ENCODE assay signal across 8 cellular contexts in genomic region chr20:3115190-3116107, GRCh38. TPM values are rescaled to one million over a fixed set of nuclear protein-coding genes. Genes with fewer than 3 reads are reported as not detected.
A peak's percentile ranks its signal among the peaks of the same experiment; 100 is the strongest.
DNase-seq lines count a peak whose midpoint lies in the region; ATAC-seq, FAIRE-seq and TF ChIP-seq lines count a peak whose summit lies in the region.

No MANE protein-coding gene starts in this region.

- peak; percentile 78 to 85 for ATAC-seq in A549
- ATAC-seq in GM19328 (IDR thresholded peaks at IDR 0.05; ENCODE audit: unreplicated experiment) = no peak
- ATAC-seq in GM18511 (IDR thresholded peaks at IDR 0.05; ENCODE audit: unreplicated experiment) = no peak

- H3K4me1 ChIP-seq in A549 = peaks cover 15% of the 10 kb centered on the region; the same call in 2 of the 3 replicates

- CTCF ChIA-PET in A549 (lab: Yijun Ruan, JAX) = interaction anchor here (0.6 to 9.5 kb wide), 29 partner anchors 8 to 429 kb away, joined by 3 to 133 read pairs (median 3); partner anchors contain the start of gene GNRH2

- 45% methylated on average over 29 of the region's 30 CpGs for WGBS in A549 (ENCODE audit: missing lambda C conversion rate)

- peak overlapping the region in 1 of 2 experiments; percentile 4; a peak in 1 of 6 replicates for H3K27ac ChIP-seq in A549

- POLR2A ChIA-PET in A549 (lab: Yijun Ruan, JAX) = interaction anchor here (0.6 kb wide), 1 partner anchor 22 kb away, joined by 3 read pairs; no protein-coding TSS in a partner anchor

- H3K4me2 ChIP-seq in A549 = 0 out of 3 replicates have a peak overlapping the region, but pooled peaks have one; percentile 21

- H3K4me3 ChIP-seq in A549 (no peak overlapping the region), WI38 (ENCODE audit: low read depth, low read length) (no peak overlapping the region), fibroblast of the aortic adventitia (ENCODE audit: low read depth, low read length) (no peak overlapping the region)

- no peak for TF ChIP-seq POLR2A in A549 (IDR thresholded peaks at IDR 0.05; ENCODE audit: low read length)

- TF ChIP-seq RAD21 in A549 (conservative IDR thresholded peaks at IDR 0.05 in 1 of 2, IDR thresholded peaks at IDR 0.05 in 1 of 2) = peak; percentile 56 to 70; a peak in 3 of 5 replicates

- H3K9me3 ChIP-seq in A549 = no peaks in the 10 kb centered on the region

- TF ChIP-seq CTCF in A549 (IDR thresholded peaks at IDR 0.05) = peak; percentile 81
- TF ChIP-seq CTCF in WI38 (IDR thresholded peaks at IDR 0.05; ENCODE audit: low read depth, low read length) = peak; percentile 74
- peak; percentile 85 for TF ChIP-seq CTCF in fibroblast of the aortic adventitia (IDR thresholded peaks at IDR 0.05; ENCODE audit: insufficient read depth, low read length)

- DNase-seq in A549 (ENCODE audit: low read depth in 1 of 2, low spot score in 1 of 2) (peak; percentile 77 to 97), EH (ENCODE audit: low read depth) (peak; percentile 67), NCI-H1092 (lab: John Stamatoyannopoulos, UW) (peak; percentile 55), fibroblast of the aortic adventitia (ENCODE audit: low read depth) (peak; percentile 65), non-pigmented ciliary epithelial cell (ENCODE audit: low read depth) (peak; percentile 13)

- TF ChIP-seq EP300 in A549 (IDR thresholded peaks at IDR 0.05) = no peak

- FAIRE-seq in A549 (lab: Jason Lieb, UNC) = no peak

TF ChIP-seq in A549, 52 proteins besides CTCF, POLR2A, EP300 and RAD21:
- TF ChIP-seq EHMT2 (IDR thresholded peaks at IDR 0.05; ENCODE audit: low read depth) (no peak), MYC (IDR thresholded peaks at IDR 0.05; ENCODE audit: borderline replicate concordance, low read length) (0 out of 2 replicates have a peak, but pooled peaks have one; percentile 40), SMC3 (IDR thresholded peaks at IDR 0.05) (peak; percentile 81), HMGXB4 (CRISPR knock-in tag; IDR thresholded peaks at IDR 0.05; ENCODE audit: borderline replicate concordance) (no peak)

RNA-seq across cellular contexts. Expression of gene AVP, which starts 30.9 kb away (rescaled TPM):
- polyA plus RNA-seq in A549 (2011; rRNA removed) (not detected in 2 replicates), A549 (2017; fragmentation: RNase III; extraction: RNeasy Plus Mini Kit Qiagen cat#74134 plus additional on column Dnase treatment) (not detected in 3 replicates)
- not detected in 2 replicates for polyA plus RNA-seq in A549 (2012; cell fraction: cytosol; rRNA removed)
- not detected in 2 replicates for polyA plus RNA-seq in A549 (2012; cell fraction: nucleus; rRNA removed)
- not detected in 2 replicates for polyA minus RNA-seq in A549 (2011; rRNA and poly(A)+ RNA removed)
- total RNA-seq in fibroblast of the aortic adventitia (ENCODE audit: low replicate concordance) = not detected in 2 replicates

RNA-seq across cellular contexts. Expression of gene OXT, which starts 44.0 kb away (rescaled TPM):
- polyA plus RNA-seq in A549 (2011; rRNA removed) = not detected in 2 replicates
- polyA plus RNA-seq in A549 (2012; cell fraction: cytosol; rRNA removed) = not detected in 2 replicates
- polyA plus RNA-seq in A549 (2012; cell fraction: nucleus; rRNA removed) = not detected in 2 replicates
- not detected in 3 replicates for polyA plus RNA-seq in A549 (2017; fragmentation: RNase III; extraction: RNeasy Plus Mini Kit Qiagen cat#74134 plus additional on column Dnase treatment)
- not detected in 2 replicates for polyA minus RNA-seq in A549 (2011; rRNA and poly(A)+ RNA removed)
- not detected in 2 replicates for total RNA-seq in fibroblast of the aortic adventitia (ENCODE audit: low replicate concordance)

RNA-seq across cellular contexts. Expression of gene FASTKD5, which starts 44.2 kb away (rescaled TPM):
- polyA plus RNA-seq in A549 (2011; rRNA removed) (39.5 and 43.4 TPM in 2 replicates), A549 (2017; fragmentation: RNase III; extraction: RNeasy Plus Mini Kit Qiagen cat#74134 plus additional on column Dnase treatment) (33.0 to 36.4 TPM (median 33.9 TPM) in 3 replicates)
- polyA plus RNA-seq in A549 (2012; cell fraction: cytosol; rRNA removed) = 17.3 and 21.1 TPM in 2 replicates
- 15.5 and 24.5 TPM in 2 replicates for polyA plus RNA-seq in A549 (2012; cell fraction: nucleus; rRNA removed)
- polyA minus RNA-seq in A549 (2011; rRNA and poly(A)+ RNA removed) = 30.7 and 32.9 TPM in 2 replicates
- 6.5 and 11.8 TPM in 2 replicates for total RNA-seq in fibroblast of the aortic adventitia (ENCODE audit: low replicate concordance)

RNA-seq across cellular contexts. Expression of gene UBOX5, which starts 44.2 kb away (rescaled TPM):
- polyA plus RNA-seq in A549 (2011; rRNA removed) (3.4 and 4.3 TPM in 2 replicates), A549 (2017; fragmentation: RNase III; extraction: RNeasy Plus Mini Kit Qiagen cat#74134 plus additional on column Dnase treatment) (4.0 to 5.3 TPM (median 4.2 TPM) in 3 replicates)
- polyA plus RNA-seq in A549 (2012; cell fraction: cytosol; rRNA removed) = 2.3 and 3.1 TPM in 2 replicates
- 4.7 and 4.8 TPM in 2 replicates for polyA plus RNA-seq in A549 (2012; cell fraction: nucleus; rRNA removed)
- polyA minus RNA-seq in A549 (2011; rRNA and poly(A)+ RNA removed) = 6.7 and 6.9 TPM in 2 replicates
- total RNA-seq in fibroblast of the aortic adventitia (ENCODE audit: low replicate concordance) = 0.82 and 4.4 TPM in 2 replicates

RNA-seq across cellular contexts. Expression of gene LZTS3, which starts 57.9 kb away (rescaled TPM):
- polyA plus RNA-seq in A549 (2011; rRNA removed) (3.8 and 5.3 TPM in 2 replicates), A549 (2017; fragmentation: RNase III; extraction: RNeasy Plus Mini Kit Qiagen cat#74134 plus additional on column Dnase treatment) (2.8 to 4.2 TPM (median 3.8 TPM) in 3 replicates)
- polyA plus RNA-seq in A549 (2012; cell fraction: cytosol; rRNA removed) = 4.1 and 5.5 TPM in 2 replicates
- polyA plus RNA-seq in A549 (2012; cell fraction: nucleus; rRNA removed) = 11.4 and 13.2 TPM in 2 replicates
- 5.5 and 5.6 TPM in 2 replicates for polyA minus RNA-seq in A549 (2011; rRNA and poly(A)+ RNA removed)
- total RNA-seq in fibroblast of the aortic adventitia (ENCODE audit: low replicate concordance) = 3.6 and 11.6 TPM in 2 replicates

Comparison
In these comparisons a context has a peak if more than half of its experiments do, and no peak if none do; other contexts are left out.
1. ATAC-seq: peak in A549 (2 of 2); none in GM19328 (single experiment) and GM18511 (single experiment).
2. DNase-seq: peak in every context shown above with its lines; median percentile 87 in A549; 67 in EH; 65 in fibroblast of the aortic adventitia; 55 in NCI-H1092; 13 in non-pigmented ciliary epithelial cell.
3. Peak in every context shown above with its lines, with median percentiles within 50 percentile points of each other: CTCF ChIP-seq.